8 cellular contexts compared by ENCODE assay signal in genomic region chr1:112700290-112701226, GRCh38. TPM values are rescaled to one million over a fixed set of nuclear protein-coding genes. Genes with fewer than 3 reads are reported as not detected.
A peak's percentile ranks its signal among the peaks of the same experiment; 100 is the strongest.
DNase-seq lines count a peak whose midpoint lies in the region; ATAC-seq, FAIRE-seq and TF ChIP-seq lines count a peak whose summit lies in the region.

No MANE protein-coding gene starts in this region.

- H3K27ac ChIP-seq in CD4-positive, alpha-beta memory T cell (ENCODE audit: low read depth, low read length): peak overlapping the region; percentile 40
- H3K27ac ChIP-seq in pancreas: peak overlapping the region; percentile 7 to 82 (median 49)

- peaks cover 49% of the 10 kb centered on the region for H3K4me1 ChIP-seq in CD4-positive, alpha-beta memory T cell (ENCODE audit: insufficient read depth, low read length)
- H3K4me1 ChIP-seq in pancreas: peaks cover 3 to 53% (median 13%) of the 10 kb centered on the region in 3 donors

- POLR2A ChIA-PET in CD4-positive, alpha-beta memory T cell (lab: Charles Lee; ENCODE audit: partially characterized antibody): interaction anchor here (0.7 to 6.3 kb wide), 3 partner anchors 14 to 82 kb away, joined by 3 to 44 read pairs (median 5); partner anchors contain the start of genes CAPZA1, PPM1J and ST7L
- POLR2A ChIA-PET in activated naive CD8-positive, alpha-beta T cell treated with anti-CD3 and anti-CD28 coated beads, Interleukin-2, amount 10 ng/mL, durations not matched to agents 7 days and 5 days (lab: Charles Lee): interaction anchor here (0.7 to 1.8 kb wide), 4 partner anchors 14 to 82 kb away, joined by 3 to 5 read pairs (median 4); partner anchors contain the start of genes CAPZA1, MOV10, PPM1J and ST7L

- peaks cover 29 to 65% (median 47%) of the 10 kb centered on the region in 4 donors for H3K4me1 Mint-ChIP-seq in CD4-positive, alpha-beta memory T cell
- peaks cover 44% of the 10 kb centered on the region for H3K4me1 Mint-ChIP-seq in activated naive CD8-positive, alpha-beta T cell treated with anti-CD3 and anti-CD28 coated beads, Interleukin-2, amount 10 ng/mL, durations not matched to agents 7 days and 5 days
- peaks cover 65% of the 10 kb centered on the region for H3K4me1 Mint-ChIP-seq in type B pancreatic cell (ENCODE audit: unreplicated experiment)

- H3K4me3 Mint-ChIP-seq in CD4-positive, alpha-beta memory T cell: peak overlapping the region in 3 of 8 donors; percentile 29 to 39 (median 34)
- H3K4me3 Mint-ChIP-seq in activated naive CD8-positive, alpha-beta T cell treated with anti-CD3 and anti-CD28 coated beads, Interleukin-2, amount 10 ng/mL, durations not matched to agents 7 days and 5 days: peak overlapping the region; percentile 54
- H3K4me3 Mint-ChIP-seq in type B pancreatic cell: peak overlapping the region; percentile 82

- FAIRE-seq in pancreas (lab: Jason Lieb, UNC): no peak

- no peaks in the 10 kb centered on the region for H3K9me3 Mint-ChIP-seq in CD4-positive, alpha-beta memory T cell
- no peaks in the 10 kb centered on the region for H3K9me3 Mint-ChIP-seq in activated naive CD8-positive, alpha-beta T cell treated with anti-CD3 and anti-CD28 coated beads, Interleukin-2, amount 10 ng/mL, durations not matched to agents 7 days and 5 days
- no peaks in the 10 kb centered on the region for H3K9me3 Mint-ChIP-seq in type B pancreatic cell

- 50 to 53% methylated on average over 7 of the region's 7 CpGs for WGBS in pancreas, 2 donors

- peaks cover 13 to 52% of the 10 kb centered on the region in 2 donors for H3K36me3 Mint-ChIP-seq in CD4-positive, alpha-beta memory T cell
- H3K36me3 Mint-ChIP-seq in activated naive CD8-positive, alpha-beta T cell treated with anti-CD3 and anti-CD28 coated beads, Interleukin-2, amount 10 ng/mL, durations not matched to agents 7 days and 5 days: peaks cover 8% of the 10 kb centered on the region
- H3K36me3 Mint-ChIP-seq in type B pancreatic cell: peaks cover 30% of the 10 kb centered on the region

- no peaks in the 10 kb centered on the region for H3K9me3 ChIP-seq in CD4-positive, alpha-beta memory T cell (ENCODE audit: control insufficient read depth in 1 of 2, low read length in 2 of 2)
- no peaks in the 10 kb centered on the region for H3K9me3 ChIP-seq in pancreas

- H3K27ac Mint-ChIP-seq in CD4-positive, alpha-beta memory T cell: peak overlapping the region; percentile 82 to 94 (median 84)
- peak overlapping the region; percentile 87 for H3K27ac Mint-ChIP-seq in activated naive CD8-positive, alpha-beta T cell treated with anti-CD3 and anti-CD28 coated beads, Interleukin-2, amount 10 ng/mL, durations not matched to agents 7 days and 5 days
- H3K27ac Mint-ChIP-seq in type B pancreatic cell: peak overlapping the region; percentile 96

- peak; percentile 44 to 80 (median 45) for DNase-seq in CD4-positive, alpha-beta memory T cell
- DNase-seq in LNCaP clone FGC (ENCODE audit: low read depth) (peak; percentile 71), SK-MEL-5 (ENCODE audit: low read depth, low spot score) (peak; percentile 81), Right ventricle myocardium inferior (ENCODE audit: missing footprints) (peak; percentile 97), pancreas (peak; percentile 85 to 97 (median 92)), type B pancreatic cell (ENCODE audit: extremely low spot score, unreplicated experiment) (peak; percentile 90)
- peak; percentile 79 for DNase-seq in activated naive CD8-positive, alpha-beta T cell treated with anti-CD3 and anti-CD28 coated beads, Interleukin-2, amount 10 ng/mL, durations not matched to agents 7 days and 5 days

- ATAC-seq in GM21447 (IDR thresholded peaks at IDR 0.05; ENCODE audit: unreplicated experiment) (peak; percentile 43), Right ventricle myocardium inferior (peak; percentile 79), pancreas (peak; percentile 55 to 70 (median 64))
- ATAC-seq in activated naive CD8-positive, alpha-beta T cell treated with anti-CD3 and anti-CD28 coated beads, Interleukin-2, amount 10 ng/mL, durations not matched to agents 7 days and 5 days (ENCODE audit: low read depth): peak; percentile 31

- no peak overlapping the region for H3K4me3 ChIP-seq in CD4-positive, alpha-beta memory T cell (ENCODE audit: low read length in 2 of 2)
- H3K4me3 ChIP-seq in LNCaP clone FGC (ENCODE audit: low read depth, low read length) (no peak overlapping the region), pancreas (no peak overlapping the region)

- in situ Hi-C loops in SK-MEL-5 (cut with HindIII; ENCODE audit: low pct_unique_long_range_greater_than_20kb, low sequenced_read_pairs): no loop called here

- peaks cover 24% of the 10 kb centered on the region for H3K36me3 ChIP-seq in CD4-positive, alpha-beta memory T cell (ENCODE audit: insufficient read depth, low read length)
- H3K36me3 ChIP-seq in pancreas: peaks cover 3 to 11% (median 3%) of the 10 kb centered on the region in 3 donors

- no peaks in the 10 kb centered on the region for H3K27me3 Mint-ChIP-seq in CD4-positive, alpha-beta memory T cell
- no peaks in the 10 kb centered on the region for H3K27me3 Mint-ChIP-seq in activated naive CD8-positive, alpha-beta T cell treated with anti-CD3 and anti-CD28 coated beads, Interleukin-2, amount 10 ng/mL, durations not matched to agents 7 days and 5 days
- H3K27me3 Mint-ChIP-seq in type B pancreatic cell: no peaks in the 10 kb centered on the region

- TF ChIP-seq CTCF in LNCaP clone FGC (IDR thresholded peaks at IDR 0.05; ENCODE audit: control insufficient read depth, extremely low read depth, insufficient read depth): no peak
- no peak for TF ChIP-seq CTCF in pancreas (IDR thresholded peaks at IDR 0.05)
- peak; percentile 34 for TF ChIP-seq CTCF in type B pancreatic cell (conservative IDR thresholded peaks at IDR 0.05)

- H3K27me3 ChIP-seq in CD4-positive, alpha-beta memory T cell (ENCODE audit: insufficient read depth, low read length): no peaks in the 10 kb centered on the region
- no peaks in the 10 kb centered on the region for H3K27me3 ChIP-seq in pancreas

- intact Hi-C loops in CD4-positive, alpha-beta memory T cell (cut with micrococcal nuclease): loop anchor here (1.0 kb wide), 1 partner anchor 25 kb away; no protein-coding TSS in a partner anchor
- intact Hi-C loops in Right ventricle myocardium inferior (cut with DNase I): loop anchor here (2.0 to 5.0 kb wide), 2 partner anchors 26 to 183 kb away; partner anchors contain the start of gene MOV10
- intact Hi-C loops in pancreas (cut with DNase I): loop anchor here in 2 of 3 donors (10.0 kb wide), 2 partner anchors 76 to 196 kb away; partner anchors contain the start of gene WNT2B (in 1 of the 2)

- CTCF ChIA-PET in CD4-positive, alpha-beta memory T cell (lab: Charles Lee; ENCODE audit: partially characterized antibody): interaction anchor here (1.5 to 1.8 kb wide), 2 partner anchors 15 to 199 kb away, joined by 6 to 7 read pairs; partner anchors contain the start of gene PPM1J

RNA-seq across cellular contexts. Expression of gene RHOC, which starts 6.4 kb away (rescaled TPM):
- total RNA-seq in CD4-positive, alpha-beta memory T cell: 1 to 10 TPM; 6.1 to 6.7 TPM
- polyA plus RNA-seq in CD4-positive, alpha-beta memory T cell: 10 to 100 TPM; 18.2 to 26.4 TPM
- 100 and 125 TPM in 2 replicates for total RNA-seq in SK-MEL-5 (2014; rRNA removed; shearing (Covaris generic))
- polyA plus RNA-seq in SK-MEL-5 (2015; cell fraction: cytosol; rRNA removed): 142 and 159 TPM in 2 replicates
- polyA plus RNA-seq in SK-MEL-5 (2015; cell fraction: nucleus; rRNA removed): 61.4 and 72.8 TPM in 2 replicates
- 10 to 100 TPM; 81.2 to 85.5 TPM for total RNA-seq in activated naive CD8-positive, alpha-beta T cell treated with anti-CD3 and anti-CD28 coated beads, Interleukin-2, amount 10 ng/mL, durations not matched to agents 7 days and 5 days
- total RNA-seq in Right ventricle myocardium inferior: 118 TPM
- 100 to 1,000 TPM in 1 of 6 donors, 10 to 100 TPM in 5; 44.0 to 105 (median 53.5) TPM for total RNA-seq in pancreas
- 10 to 100 TPM; 91.5 to 94.5 TPM for polyA plus RNA-seq in pancreas
- total RNA-seq in type B pancreatic cell (ENCODE audit: low replicate concordance): 131 and 173 TPM in 2 replicates

RNA-seq across cellular contexts. Expression of gene PPM1J, which starts 14.6 kb away (rescaled TPM):
- total RNA-seq in CD4-positive, alpha-beta memory T cell: under 1 TPM in 1 of 2 experiments, not detected in 1; 0.76 TPM
- under 1 TPM in 1 of 2 donors, not detected in 1; 0.13 TPM for polyA plus RNA-seq in CD4-positive, alpha-beta memory T cell
- 0.40 and 0.61 TPM in 2 replicates for total RNA-seq in SK-MEL-5 (2014; rRNA removed; shearing (Covaris generic))
- polyA plus RNA-seq in SK-MEL-5 (2015; cell fraction: cytosol; rRNA removed): 1.2 and 1.6 TPM in 2 replicates
- 2.5 and 14.7 TPM in 2 replicates for polyA plus RNA-seq in SK-MEL-5 (2015; cell fraction: nucleus; rRNA removed)
- under 1 TPM in 1 of 2 experiments, not detected in 1; 0.25 TPM for total RNA-seq in activated naive CD8-positive, alpha-beta T cell treated with anti-CD3 and anti-CD28 coated beads, Interleukin-2, amount 10 ng/mL, durations not matched to agents 7 days and 5 days
- total RNA-seq in Right ventricle myocardium inferior (5.3 TPM), pancreas (1 to 10 TPM in 1 of 6 donors, under 1 TPM in 5; 0.20 to 1.6 (median 0.87) TPM), type B pancreatic cell (ENCODE audit: low replicate concordance) (2.5 and 2.6 TPM in 2 replicates)
- polyA plus RNA-seq in pancreas: 1 to 10 TPM in 1 of 2 donors, under 1 TPM in 1; 0.68 to 1.1 TPM

RNA-seq across cellular contexts. Expression of gene MOV10, which starts 26.1 kb away (rescaled TPM):
- total RNA-seq in CD4-positive, alpha-beta memory T cell: 10 to 100 TPM; 90.6 to 96.1 TPM
- 10 to 100 TPM; 21.8 to 43.6 TPM for polyA plus RNA-seq in CD4-positive, alpha-beta memory T cell
- total RNA-seq in SK-MEL-5 (2014; rRNA removed; shearing (Covaris generic)): 29.1 TPM in 2 replicates
- polyA plus RNA-seq in SK-MEL-5 (2015; cell fraction: cytosol; rRNA removed): 36.1 and 61.7 TPM in 2 replicates
- 221 and 258 TPM in 2 replicates for polyA plus RNA-seq in SK-MEL-5 (2015; cell fraction: nucleus; rRNA removed)
- total RNA-seq in activated naive CD8-positive, alpha-beta T cell treated with anti-CD3 and anti-CD28 coated beads, Interleukin-2, amount 10 ng/mL, durations not matched to agents 7 days and 5 days: 100 to 1,000 TPM; 124 to 130 TPM
- 16.1 TPM for total RNA-seq in Right ventricle myocardium inferior
- 10 to 100 TPM; 17.7 to 43.5 (median 20.4) TPM for total RNA-seq in pancreas
- polyA plus RNA-seq in pancreas: 10 to 100 TPM; 75.5 to 89.9 TPM
- 113 and 128 TPM in 2 replicates for total RNA-seq in type B pancreatic cell (ENCODE audit: low replicate concordance)

Comparison
In these comparisons a context has a peak if more than half of its experiments do, and no peak if none do; other contexts are left out.
1. DNase-seq: peak in every context shown above with its lines; median percentile 97 in Right ventricle myocardium inferior; 92 in pancreas; 90 in type B pancreatic cell; 81 in SK-MEL-5; 79 in activated naive CD8-positive, alpha-beta T cell treated with anti-CD3 and anti-CD28 coated beads, Interleukin-2, amount 10 ng/mL, durations not matched to agents 7 days and 5 days; 71 in LNCaP clone FGC; 45 in CD4-positive, alpha-beta memory T cell.
2. RNA of gene RHOC, which starts 6.4 kb away (total RNA-seq): 131 to 173 TPM in type B pancreatic cell, 118 TPM in Right ventricle myocardium inferior (single experiment), 100 to 125 TPM in SK-MEL-5, 81.2 to 85.5 TPM in activated naive CD8-positive, alpha-beta T cell treated with anti-CD3 and anti-CD28 coated beads, Interleukin-2, amount 10 ng/mL, durations not matched to agents 7 days and 5 days and 44.0 to 105 TPM in pancreas; 6.1 to 6.7 TPM in CD4-positive, alpha-beta memory T cell; every median in the first group is over 4 times any median in the second.
3. Peak in every context shown above with its lines, with median percentiles within 50 percentile points of each other: H3K27ac Mint-ChIP-seq and ATAC-seq.